In genomic region chr11:44579172-44579804, GRCh38 we compare ENCODE assay signal across 2 cellular contexts.
TF ChIP-seq lines count a peak whose summit lies in the region.

No MANE protein-coding gene starts in this region.

TF ChIP-seq in endothelial cell of umbilical vein, 7 proteins besides CTCF, POLR2A, EP300 and RAD21 (continued from another document):
- TF ChIP-seq EZH2 (IDR thresholded peaks at IDR 0.05; ENCODE audit: borderline replicate concordance, low read depth, low read length, severe bottlenecking) (no peak), JUN (IDR thresholded peaks at IDR 0.05; ENCODE audit: borderline replicate concordance, insufficient read depth, insufficient read length, low read depth) (no peak), MAX (IDR thresholded peaks at IDR 0.05; ENCODE audit: insufficient read depth, insufficient read length) (no peak)

TF ChIP-seq in SK-N-SH treated with all-trans-retinoic acid at 6 μM for 48 hours, 23 proteins besides CTCF, POLR2A, EP300 and RAD21 (continued from another document):
- TF ChIP-seq CREB5 (CRISPR knock-in tag; IDR thresholded peaks at IDR 0.05; ENCODE audit: low read depth): no peak
- no peak for TF ChIP-seq ZNF70 (CRISPR knock-in tag; IDR thresholded peaks at IDR 0.05)
- TF ChIP-seq ZNF565 (CRISPR knock-in tag; conservative IDR thresholded peaks at IDR 0.05; ENCODE audit: low read depth): no peak
- no peak for TF ChIP-seq ZFP30 (CRISPR knock-in tag; IDR thresholded peaks at IDR 0.05)
- TF ChIP-seq TCF4 (CRISPR knock-in tag; IDR thresholded peaks at IDR 0.05; ENCODE audit: borderline replicate concordance): no peak
- TF ChIP-seq CSDC2 (CRISPR knock-in tag; IDR thresholded peaks at IDR 0.05): no peak
- no peak for TF ChIP-seq BACH2 (CRISPR knock-in tag; IDR thresholded peaks at IDR 0.05; ENCODE audit: borderline replicate concordance)
- TF ChIP-seq TSHZ2 (CRISPR knock-in tag; IDR thresholded peaks at IDR 0.05): no peak
- TF ChIP-seq SNAI2 (CRISPR knock-in tag; IDR thresholded peaks at IDR 0.05): no peak
- TF ChIP-seq POU6F1 (CRISPR knock-in tag; IDR thresholded peaks at IDR 0.05; ENCODE audit: borderline replicate concordance, low read depth): no peak
- no peak for TF ChIP-seq PATZ1 (CRISPR knock-in tag; IDR thresholded peaks at IDR 0.05; ENCODE audit: borderline replicate concordance)
- TF ChIP-seq TOX (CRISPR knock-in tag; IDR thresholded peaks at IDR 0.05; ENCODE audit: borderline replicate concordance): no peak
- TF ChIP-seq CSRNP3 (CRISPR knock-in tag; IDR thresholded peaks at IDR 0.05): no peak
